Comparison of ENCODE assay signal across 34 cellular contexts in the genomic region with DNA sequence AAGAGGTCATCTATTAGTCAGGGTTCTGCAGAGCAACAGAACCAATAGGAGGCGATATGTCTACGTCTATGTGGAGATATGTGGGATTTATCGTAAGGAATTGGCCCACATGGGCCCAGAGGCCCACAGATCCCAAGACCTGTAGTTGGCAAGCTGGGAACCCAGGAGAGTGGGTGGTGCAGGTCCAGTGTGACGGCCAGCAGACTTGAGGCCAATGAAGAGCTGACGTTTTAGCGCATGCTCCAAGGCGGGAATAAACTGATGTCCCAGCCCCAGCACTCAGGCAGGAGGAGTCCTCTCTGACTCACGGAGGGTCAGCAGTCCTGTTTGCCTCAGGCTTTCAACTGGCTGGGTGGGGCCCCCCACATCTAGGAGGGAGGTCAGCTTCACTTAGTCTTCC.
"Had no signal": no experiment of that assay in that cellular context is flagged by ENCODE, and none has a peak within 500 bp of the region (broad histone marks: within the 10 kb centered on the region; RNA-seq: fewer than 3 reads in every experiment).

No MANE protein-coding gene starts in this region.

- H3K4me3 ChIP-seq: MG63 had no signal

- H3K27ac ChIP-seq: KMS-11 had no signal

- DNase-seq: Karpas-422, Kasumi-1, MG63, MM.1S, MV-4-11, NCI-H1048, NCI-H1092, NCI-H1092 treated with DMSO at 0.1 percent for 48 hours, NCI-H1105, NCI-H1105 treated with DMSO at 0.1 percent for 48 hours, NCI-H1417, NCI-H1417 treated with DMSO at 0.1 percent for 48 hours, NCI-H1436, NCI-H1436 treated with DMSO at 0.1 percent for 48 hours, NCI-H146, NCI-H1694, NCI-H1694 treated with DMSO at 0.1 percent for 48 hours, NCI-H187, NCI-H187 treated with DMSO at 0.1 percent for 48 hours, NCI-H1930, NCI-H2029, NCI-H2029 treated with DMSO at 0.1 percent for 48 hours, NCI-H2081, NCI-H2081 treated with DMSO at 0.1 percent for 48 hours, NCI-H2107, NCI-H2171, NCI-H2171 treated with DMSO at 0.1 percent for 48 hours, NCI-H2227 treated with DMSO at 0.1 percent for 48 hours, NCI-H226, NCI-H345, NCI-H446, NCI-H446 treated with DMSO at 0.1 percent for 48 hours, NCI-H510A had no signal
